In the genomic region with DNA sequence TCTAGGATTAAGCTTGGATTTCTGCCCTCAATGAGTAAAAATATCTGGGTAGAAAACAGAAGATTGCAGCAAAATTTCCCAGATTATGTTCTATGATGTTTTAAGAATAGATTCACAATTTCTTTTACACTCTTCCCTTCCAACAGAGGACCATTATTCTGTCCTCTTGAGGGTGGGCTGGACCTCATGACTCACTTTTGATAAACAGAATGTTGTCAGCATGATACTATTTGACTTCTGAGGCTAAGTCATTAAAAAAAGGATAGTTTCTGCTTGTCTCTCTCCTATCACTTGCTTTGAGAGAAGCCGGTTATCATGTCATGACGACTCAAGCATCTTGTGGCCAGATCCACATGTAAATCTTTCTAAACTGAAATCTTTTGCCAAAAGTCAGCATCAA, we compare ENCODE assay signal across 5 cellular contexts.
"Had no signal": no experiment of that assay in that cellular context is flagged by ENCODE, and none has a peak within 500 bp of the region (broad histone marks: within the 10 kb centered on the region; RNA-seq: fewer than 3 reads in every experiment).

No MANE protein-coding gene starts in this region.

- ATAC-seq: HepG2, K562 had no signal

- H3K27ac ChIP-seq: HL-60 had no signal

- H3K4me3 ChIP-seq: K562 had no signal

- DNase-seq: KBM-7, KG1 had no signal
